In genomic region chr18:46289458-46289857, GRCh38 we compare ENCODE assay signal across 1 cellular context.
TF ChIP-seq lines count a peak whose summit lies in the region.

No MANE protein-coding gene starts in this region.

TF ChIP-seq in H1, 55 proteins besides CTCF, POLR2A, EP300 and RAD21:
- TF ChIP-seq FOSL1 (IDR thresholded peaks at IDR 0.05; ENCODE audit: insufficient read depth, low read depth, low read length): no peak
- TF ChIP-seq KDM4A (IDR thresholded peaks at IDR 0.05; ENCODE audit: low read depth, low read length, severe bottlenecking): no peak
- no peak for TF ChIP-seq CBX5 (IDR thresholded peaks at IDR 0.05; ENCODE audit: low read depth, low read length)
- no peak for TF ChIP-seq NANOG (IDR thresholded peaks at IDR 0.05; ENCODE audit: insufficient read depth, low read depth, low read length, poor library complexity, severe bottlenecking)
- TF ChIP-seq BACH1 (IDR thresholded peaks at IDR 0.05; ENCODE audit: low read length): no peak
- no peak for TF ChIP-seq POLR2AphosphoS5 (IDR thresholded peaks at IDR 0.05; ENCODE audit: low read depth, low read length)
- no peak for TF ChIP-seq ASH2L (IDR thresholded peaks at IDR 0.05; ENCODE audit: low read length)
- no peak for TF ChIP-seq GABPA (IDR thresholded peaks at IDR 0.05; ENCODE audit: borderline replicate concordance, insufficient read depth, low read length)
- TF ChIP-seq CHD1 (IDR thresholded peaks at IDR 0.05; ENCODE audit: low read depth, low read length): no peak
- TF ChIP-seq EZH2 (IDR thresholded peaks at IDR 0.05; ENCODE audit: low read depth, low read length, severe bottlenecking): no peak
- TF ChIP-seq HDAC6 (IDR thresholded peaks at IDR 0.05; ENCODE audit: low read depth, low read length): no peak
- TF ChIP-seq CEBPB (IDR thresholded peaks at IDR 0.05; ENCODE audit: low read depth, low read length): no peak
- no peak for TF ChIP-seq POU5F1 (IDR thresholded peaks at IDR 0.05; ENCODE audit: low read depth, low read length)
- TF ChIP-seq RFX5 (IDR thresholded peaks at IDR 0.05; ENCODE audit: borderline replicate concordance, low read depth, low read length): no peak
- TF ChIP-seq CTBP2 (IDR thresholded peaks at IDR 0.05; ENCODE audit: borderline replicate concordance, insufficient read depth, insufficient read length, low read length): no peak
